Comparison of ENCODE assay signal across 1 cellular context in genomic region chr17:17476865-17477467, GRCh38.
TF ChIP-seq lines count a peak whose summit lies in the region.

Gene MED9 (plus strand): TSS chr17:17477000. CDS start chr17:17477042, 42 bp downstream.

TF ChIP-seq in K562, 482 proteins besides CTCF, POLR2A, EP300 and RAD21 (continued from another document):
- TF ChIP-seq RFX1 (IDR thresholded peaks at IDR 0.05) (no peak; the same call in 1 of the 2 replicates), MTA1 (IDR thresholded peaks at IDR 0.05; ENCODE audit: borderline replicate concordance) (peak; percentile 98), CBFB (CRISPR knock-in tag; IDR thresholded peaks at IDR 0.05) (0 out of 2 replicates have a peak, but pooled peaks have one; percentile 37), SETDB1 (IDR thresholded peaks at IDR 0.05; ENCODE audit: low read length) (no peak), THAP7 (CRISPR knock-in tag; IDR thresholded peaks at IDR 0.05) (no peak), SIN3A (IDR thresholded peaks at IDR 0.05; ENCODE audit: borderline replicate concordance in 2 of 2, control insufficient read depth in 1 of 2, low read depth in 2 of 2, low read length in 2 of 2) (peak in 1 of 2 experiments; percentile 65; a peak in 2 of 4 replicates), KHSRP (IDR thresholded peaks at IDR 0.05) (0 out of 2 replicates have a peak, but pooled peaks have one; percentile 46)
- TF ChIP-seq, protein P1, sequence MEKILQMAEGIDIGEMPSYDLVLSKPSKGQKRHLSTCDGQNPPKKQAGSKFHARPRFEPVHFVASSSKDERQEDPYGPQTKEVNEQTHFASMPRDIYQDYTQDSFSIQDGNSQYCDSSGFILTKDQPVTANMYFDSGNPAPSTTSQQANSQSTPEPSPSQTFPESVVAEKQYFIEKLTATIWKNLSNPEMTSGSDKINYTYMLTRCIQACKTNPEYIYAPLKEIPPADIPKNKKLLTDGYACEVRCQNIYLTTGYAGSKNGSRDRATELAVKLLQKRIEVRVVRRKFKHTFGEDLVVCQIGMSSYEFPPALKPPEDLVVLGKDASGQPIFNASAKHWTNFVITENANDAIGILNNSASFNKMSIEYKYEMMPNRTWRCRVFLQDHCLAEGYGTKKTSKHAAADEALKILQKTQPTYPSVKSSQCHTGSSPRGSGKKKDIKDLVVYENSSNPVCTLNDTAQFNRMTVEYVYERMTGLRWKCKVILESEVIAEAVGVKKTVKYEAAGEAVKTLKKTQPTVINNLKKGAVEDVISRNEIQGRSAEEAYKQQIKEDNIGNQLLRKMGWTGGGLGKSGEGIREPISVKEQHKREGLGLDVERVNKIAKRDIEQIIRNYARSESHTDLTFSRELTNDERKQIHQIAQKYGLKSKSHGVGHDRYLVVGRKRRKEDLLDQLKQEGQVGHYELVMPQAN (IDR thresholded peaks at IDR 0.05; ENCODE audit: borderline replicate concordance) = 0 out of 2 replicates have a peak, but pooled peaks have one; percentile 78
